In genomic region chr9:41898720-41899343, GRCh38 we compare ENCODE assay signal across 7 cellular contexts.
DNase-seq lines count a peak whose midpoint lies in the region; ATAC-seq, FAIRE-seq and TF ChIP-seq lines count a peak whose summit lies in the region.
"Not testable (repeated sequence)": the region's sequence is repeated elsewhere in the genome, so short reads cannot be mapped to it uniquely, and the experiment has no call there.

No MANE protein-coding gene starts in this region.

- intact Hi-C loops in HCT116 (cut with micrococcal nuclease); Panc1 (cut with micrococcal nuclease; ENCODE audit: unreplicated experiment); heart right ventricle (cut with DNase I); HepG2 (cut with micrococcal nuclease; ENCODE audit: unreplicated experiment): not testable (repeated sequence)

- not testable (repeated sequence) for H3K27ac Mint-ChIP-seq in activated CD8-positive, alpha-beta T cell treated with anti-CD3 and anti-CD28 coated beads, Interleukin-2, amount 10 ng/mL, durations not matched to agents 7 days and 5 days

- not testable (repeated sequence) for BruUV-seq in HCT116 (replicated peaks; lab: Mats Ljungman, UMichigan); Panc1 (replicated peaks; lab: Mats Ljungman, UMichigan); HepG2 (replicated peaks; lab: Mats Ljungman, UMichigan)

- not testable (repeated sequence) for DNase-seq in HCT116 (ENCODE audit: low read depth, low spot score); Panc1 (ENCODE audit: low read depth, low spot score); activated CD8-positive, alpha-beta T cell treated with anti-CD3 and anti-CD28 coated beads, Interleukin-2, amount 10 ng/mL, durations not matched to agents 7 days and 5 days; heart right ventricle; HepG2 (ENCODE audit: low spot score); omental fat pad (ENCODE audit: low spot score)

- CTCF ChIA-PET in HCT116 (lab: Charles Lee); Panc1 (lab: Charles Lee); activated CD8-positive, alpha-beta T cell treated with anti-CD3 and anti-CD28 coated beads, Interleukin-2, amount 10 ng/mL, durations not matched to agents 7 days and 5 days (lab: Charles Lee); HepG2 (lab: Yijun Ruan, JAX; ENCODE audit: low intra/inter-chr PET ratio, low total read pairs): not testable (repeated sequence)

- in situ Hi-C loops in Panc1 (cut with HindIII; ENCODE audit: low pct_unique_long_range_greater_than_20kb, low sequenced_read_pairs); HepG2 (cut with HindIII; ENCODE audit: extremely low pct_ligation_motif_present, low pct_unique_long_range_greater_than_20kb): not testable (repeated sequence)

- not testable (repeated sequence) for H3K27me3 ChIP-seq in HCT116 (ENCODE audit: insufficient read depth, low read length); Panc1 (ENCODE audit: control insufficient read depth, insufficient read depth, low read length); gastroesophageal sphincter; heart right ventricle; HepG2 (ENCODE audit: control insufficient read depth in 1 of 2, insufficient read depth in 2 of 2, low read length in 2 of 2)

- not testable (repeated sequence) for H3K9me2 ChIP-seq in HCT116 (ENCODE audit: insufficient read depth)

- not testable (repeated sequence) for H3K4me1 Mint-ChIP-seq in activated CD8-positive, alpha-beta T cell treated with anti-CD3 and anti-CD28 coated beads, Interleukin-2, amount 10 ng/mL, durations not matched to agents 7 days and 5 days (ENCODE audit: low read depth)

- H3K4me2 ChIP-seq in HCT116 (ENCODE audit: low read length); HepG2 (ENCODE audit: low read depth, low read length): not testable (repeated sequence)

- not testable (repeated sequence) for H4K20me1 ChIP-seq in HCT116 (ENCODE audit: insufficient read depth); HepG2 (ENCODE audit: insufficient read depth, low read length)

- not testable (repeated sequence) for TF ChIP-seq RAD21 in HCT116 (IDR thresholded peaks at IDR 0.05; ENCODE audit: low read depth); HepG2 (CRISPR knock-in tag; IDR thresholded peaks at IDR 0.05)

- H3K27ac ChIP-seq in HCT116 (ENCODE audit: low read depth, low read length); Panc1 (ENCODE audit: low read length); gastroesophageal sphincter; heart right ventricle; HepG2 (ENCODE audit: extremely low read length, insufficient read depth, low read length): not testable (repeated sequence)

- WGBS in gastroesophageal sphincter (ENCODE audit: low coverage in 1 of 2), 2 donors: no CpG with 5 or more reads among the region's 46 CpGs
- no CpG with 5 or more reads among the region's 46 CpGs for WGBS in heart right ventricle, 2 donors
- WGBS in HepG2 (ENCODE audit: low lambda C conversion rate): no CpG with 5 or more reads among the region's 46 CpGs

- H3K27me3 Mint-ChIP-seq in activated CD8-positive, alpha-beta T cell treated with anti-CD3 and anti-CD28 coated beads, Interleukin-2, amount 10 ng/mL, durations not matched to agents 7 days and 5 days (ENCODE audit: low read depth): not testable (repeated sequence)

- not testable (repeated sequence) for H3K36me3 Mint-ChIP-seq in activated CD8-positive, alpha-beta T cell treated with anti-CD3 and anti-CD28 coated beads, Interleukin-2, amount 10 ng/mL, durations not matched to agents 7 days and 5 days (ENCODE audit: low read depth)

- H3K4me3 ChIP-seq in HCT116 (replicated peaks in 1 of 2; ENCODE audit: low read depth in 1 of 2, low read length in 2 of 2); Panc1 (ENCODE audit: low read depth in 2 of 2, low read length in 2 of 2); gastroesophageal sphincter; heart right ventricle; HepG2 (replicated peaks in 1 of 3; ENCODE audit: insufficient read depth in 1 of 3, low read depth in 2 of 3, low read length in 3 of 3): not testable (repeated sequence)

- H3K79me2 ChIP-seq in HCT116 (ENCODE audit: insufficient read depth, low read length); HepG2 (ENCODE audit: insufficient read depth, low read length): not testable (repeated sequence)

- H3K4me1 ChIP-seq in HCT116 (ENCODE audit: control insufficient read depth in 1 of 2, insufficient read depth in 2 of 2, low read length in 2 of 2); Panc1 (ENCODE audit: control insufficient read depth, insufficient read depth, low read length); gastroesophageal sphincter; heart right ventricle; HepG2 (ENCODE audit: insufficient read depth, low read length): not testable (repeated sequence)

- peak; percentile 93 for ATAC-seq in HCT116
- peak; percentile 92 for ATAC-seq in Panc1
- ATAC-seq in activated CD8-positive, alpha-beta T cell treated with anti-CD3 and anti-CD28 coated beads, Interleukin-2, amount 10 ng/mL, durations not matched to agents 7 days and 5 days: peak; percentile 36
- peak; percentile 19 for ATAC-seq in gastroesophageal sphincter
- ATAC-seq in heart right ventricle: peak in 5 of 8 donors; percentile 14 to 51 (median 41)
- peak; percentile 83 for ATAC-seq in HepG2
- ATAC-seq in omental fat pad (ENCODE audit: low FRiP score): peak; percentile 39

- H3K9ac ChIP-seq in HCT116 (ENCODE audit: low read length); HepG2 (ENCODE audit: insufficient read depth, low read depth, low read length): not testable (repeated sequence)

- not testable (repeated sequence) for TF ChIP-seq POLR2A in HCT116 (IDR thresholded peaks at IDR 0.05; ENCODE audit: borderline replicate concordance, extremely low read depth, insufficient read depth, insufficient read length); gastroesophageal sphincter (IDR thresholded peaks at IDR 0.05); HepG2 (IDR thresholded peaks at IDR 0.05; ENCODE audit: insufficient read depth in 1 of 2, low read depth in 2 of 2, low read length in 2 of 2)

- POLR2A ChIA-PET in HCT116 (lab: Charles Lee); Panc1 (lab: Charles Lee); activated CD8-positive, alpha-beta T cell treated with anti-CD3 and anti-CD28 coated beads, Interleukin-2, amount 10 ng/mL, durations not matched to agents 7 days and 5 days (lab: Charles Lee); HepG2 (lab: Yijun Ruan, JAX): not testable (repeated sequence)

- not testable (repeated sequence) for TF ChIP-seq CTCF in HCT116 (IDR thresholded peaks at IDR 0.05 in 2 of 3, conservative IDR thresholded peaks at IDR 0.05 in 1 of 3; ENCODE audit: borderline replicate concordance in 1 of 3, insufficient read depth in 1 of 3, low read depth in 2 of 3, low read length in 2 of 3); Panc1 (IDR thresholded peaks at IDR 0.05); gastroesophageal sphincter (IDR thresholded peaks at IDR 0.05); heart right ventricle (IDR thresholded peaks at IDR 0.05); HepG2 (CRISPR knock-in tag; IDR thresholded peaks at IDR 0.05); omental fat pad (IDR thresholded peaks at IDR 0.05)

- not testable (repeated sequence) for H3K9me3 ChIP-seq in HCT116 (ENCODE audit: control insufficient read depth in 1 of 2, insufficient read depth in 1 of 2, low read depth in 1 of 2, low read length in 2 of 2); Panc1 (ENCODE audit: control insufficient read depth, insufficient read depth, low read depth, low read length); gastroesophageal sphincter; heart right ventricle; HepG2 (ENCODE audit: low read length)

- not testable (repeated sequence) for FAIRE-seq in HepG2 (lab: Jason Lieb, UNC)

- H3K9me3 Mint-ChIP-seq in activated CD8-positive, alpha-beta T cell treated with anti-CD3 and anti-CD28 coated beads, Interleukin-2, amount 10 ng/mL, durations not matched to agents 7 days and 5 days (ENCODE audit: insufficient read depth): not testable (repeated sequence)

- not testable (repeated sequence) for H3K36me3 ChIP-seq in HCT116 (ENCODE audit: control insufficient read depth in 1 of 2, insufficient read depth in 2 of 2, low read length in 2 of 2); Panc1 (ENCODE audit: control insufficient read depth, insufficient read depth, low read length); gastroesophageal sphincter; heart right ventricle; HepG2 (replicated peaks in 1 of 2; ENCODE audit: control insufficient read depth in 1 of 2, insufficient read depth in 2 of 2, low read length in 2 of 2)

- H3K4me3 Mint-ChIP-seq in activated CD8-positive, alpha-beta T cell treated with anti-CD3 and anti-CD28 coated beads, Interleukin-2, amount 10 ng/mL, durations not matched to agents 7 days and 5 days: not testable (repeated sequence)

- not testable (repeated sequence) for H2AFZ ChIP-seq in HCT116 (ENCODE audit: low read depth, low read length, poor library complexity, severe bottlenecking); HepG2 (ENCODE audit: low read length)

- RAD21 ChIA-PET in HCT116 (lab: Charles Lee; ENCODE audit: low non-redundant PET in 1 of 2, low total read pairs in 2 of 2, uncharacterized antibody in 2 of 2, unreplicated experiment in 2 of 2): not testable (repeated sequence)

- not testable (repeated sequence) for TF ChIP-seq EP300 in gastroesophageal sphincter (IDR thresholded peaks at IDR 0.05); HepG2 (IDR thresholded peaks at IDR 0.05; ENCODE audit: low read depth in 2 of 2, low read length in 2 of 2); HepG2 (CRISPR knock-in tag; IDR thresholded peaks at IDR 0.05; ENCODE audit: borderline replicate concordance)

Comparison
In these comparisons a context has a peak if more than half of its experiments do, and no peak if none do; other contexts are left out.
1. ATAC-seq: peak in every context shown above with its lines; median percentile 93 in HCT116; 92 in Panc1; 83 in HepG2; 41 in heart right ventricle; 39 in omental fat pad; 36 in activated CD8-positive, alpha-beta T cell treated with anti-CD3 and anti-CD28 coated beads, Interleukin-2, amount 10 ng/mL, durations not matched to agents 7 days and 5 days; 19 in gastroesophageal sphincter.